In genomic region chr5:73215525-73215890, GRCh38 we compare ENCODE assay signal across 1 cellular context.
TF ChIP-seq lines count a peak whose summit lies in the region.

No MANE protein-coding gene starts in this region.

TF ChIP-seq in neural cell, 6 proteins besides CTCF, POLR2A, EP300 and RAD21 (continued from another document):
- TF ChIP-seq REST (IDR thresholded peaks at IDR 0.05; ENCODE audit: borderline replicate concordance) = no peak
